25 cellular contexts compared by ENCODE assay signal in the genomic region with DNA sequence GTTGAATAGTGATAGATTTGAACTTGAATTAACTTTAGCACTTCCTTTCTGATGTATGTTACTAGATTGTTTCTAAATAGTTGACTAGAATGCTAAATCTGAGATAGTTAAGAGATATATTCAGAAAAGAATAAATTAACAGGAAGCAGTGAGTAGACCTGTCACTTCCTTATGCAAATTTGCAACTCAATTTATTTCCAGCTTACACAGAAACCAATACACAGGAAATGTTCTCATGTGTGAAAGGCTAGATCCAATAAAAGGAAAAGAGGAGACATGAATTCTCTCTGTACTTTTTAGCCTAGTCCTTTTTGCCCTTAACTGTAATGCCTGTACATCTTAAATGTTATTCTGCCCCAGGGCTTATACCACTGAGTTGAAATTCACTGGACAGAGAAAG.
"Had no signal": no experiment of that assay in that cellular context is flagged by ENCODE, and none has a peak within 500 bp of the region (broad histone marks: within the 10 kb centered on the region; RNA-seq: fewer than 3 reads in every experiment).

No MANE protein-coding gene starts in this region.

- H3K27ac ChIP-seq: brain microvascular endothelial cell, RWPE1 had no signal

- H3K36me3 Mint-ChIP-seq: activated CD4-positive, alpha-beta memory T cell treated with anti-CD3 and anti-CD28 coated beads for 36 hours; activated naive CD4-positive, alpha-beta T cell treated with anti-CD3 and anti-CD28 coated beads, Interleukin-2, amount 10 ng/mL, durations not matched to agents 7 days and 5 days; activated naive CD8-positive, alpha-beta T cell had no signal

- H3K4me1 Mint-ChIP-seq: activated CD4-positive, alpha-beta T cell treated with anti-CD3 and anti-CD28 coated beads for 36 hours; activated naive CD4-positive, alpha-beta T cell treated with anti-CD3 and anti-CD28 coated beads, Interleukin-2, amount 10 ng/mL, durations not matched to agents 7 days and 5 days; activated naive CD8-positive, alpha-beta T cell treated with anti-CD3 and anti-CD28 coated beads, Interleukin-2, amount 50 U/mL, for 24 hours had no signal

- H3K27me3 ChIP-seq: brain microvascular endothelial cell had no signal

- H3K9me3 Mint-ChIP-seq: activated naive CD8-positive, alpha-beta T cell treated with anti-CD3 and anti-CD28 coated beads, Interleukin-2, amount 50 U/mL, for 24 hours had no signal

- H3K36me3 ChIP-seq: brain microvascular endothelial cell had no signal

- H3K27me3 Mint-ChIP-seq: activated CD4-positive, alpha-beta memory T cell treated with anti-CD3 and anti-CD28 coated beads for 36 hours; activated CD4-positive, alpha-beta T cell treated with anti-CD3 and anti-CD28 coated beads for 36 hours; activated naive CD4-positive, alpha-beta T cell treated with anti-CD3 and anti-CD28 coated beads, Interleukin-2, amount 10 ng/mL, durations not matched to agents 7 days and 5 days; activated naive CD8-positive, alpha-beta T cell; activated naive CD8-positive, alpha-beta T cell treated with anti-CD3 and anti-CD28 coated beads, Interleukin-2, amount 50 U/mL, for 24 hours had no signal

- H3K27ac Mint-ChIP-seq: activated CD4-positive, alpha-beta memory T cell treated with anti-CD3 and anti-CD28 coated beads for 36 hours; activated CD4-positive, alpha-beta T cell treated with anti-CD3 and anti-CD28 coated beads for 36 hours; activated naive CD4-positive, alpha-beta T cell treated with anti-CD3 and anti-CD28 coated beads, Interleukin-2, amount 10 ng/mL, durations not matched to agents 7 days and 5 days; activated naive CD8-positive, alpha-beta T cell; activated naive CD8-positive, alpha-beta T cell treated with anti-CD3 and anti-CD28 coated beads, Interleukin-2, amount 50 U/mL, for 24 hours had no signal

- H3K4me3 Mint-ChIP-seq: activated CD4-positive, alpha-beta memory T cell treated with anti-CD3 and anti-CD28 coated beads for 36 hours; activated CD4-positive, alpha-beta T cell treated with anti-CD3 and anti-CD28 coated beads for 36 hours; activated naive CD4-positive, alpha-beta T cell treated with anti-CD3 and anti-CD28 coated beads, Interleukin-2, amount 10 ng/mL, durations not matched to agents 7 days and 5 days; activated naive CD8-positive, alpha-beta T cell; activated naive CD8-positive, alpha-beta T cell treated with anti-CD3 and anti-CD28 coated beads, Interleukin-2, amount 50 U/mL, for 24 hours had no signal

- DNase-seq: activated CD4-positive, alpha-beta memory T cell treated with anti-CD3 and anti-CD28 coated beads for 36 hours; activated CD4-positive, alpha-beta T cell treated with anti-CD3 and anti-CD28 coated beads for 36 hours; activated CD4-positive, alpha-beta T cell treated with anti-CD3 and anti-CD28 coated beads, Interleukin-2, amount 50 U/mL, for 1 hour; activated CD8-positive, alpha-beta memory T cell treated with anti-CD3 and anti-CD28 coated beads, Interleukin-2, amount 50 U/mL, for 48 hours; activated effector memory CD4-positive, alpha-beta T cell treated with Interleukin-2 at 50 U/mL for 16 hours; activated naive CD4-positive, alpha-beta T cell treated with anti-CD3 and anti-CD28 coated beads, Interleukin-2, amount 10 ng/mL, durations not matched to agents 7 days and 5 days; activated naive CD8-positive, alpha-beta T cell treated with anti-CD3 and anti-CD28 coated beads, Interleukin-2, amount 50 U/mL, for 24 hours; activated T-cell treated with anti-CD3 and anti-CD28 coated beads, Interleukin-2, amount 50 U/mL, for 48 hours; amniotic stem cell; aorta; brain microvascular endothelial cell; central memory CD4-positive, alpha-beta T cell; NCI-H1092; NCI-H1436 treated with DMSO at 0.1 percent for 48 hours; NCI-H1694 treated with DMSO at 0.1 percent for 48 hours; NCI-H2029; NCI-H345; NCI-H524 treated with DMSO at 0.1 percent for 48 hours; PC-3; SIG-M5; SW 1271; T-helper 1 cell; T1000 had no signal
